16 cellular contexts compared by ENCODE assay signal in genomic region chr10:30893208-30893607, GRCh38.
DNase-seq lines count a peak whose midpoint lies in the region; ATAC-seq, FAIRE-seq and TF ChIP-seq lines count a peak whose summit lies in the region.
"Had no signal": no experiment of that assay in that cellular context is flagged by ENCODE, and none has a peak within 500 bp of the region (broad histone marks: within the 10 kb centered on the region; RNA-seq: fewer than 3 reads in every experiment).

No MANE protein-coding gene starts in this region.

- ATAC-seq in GM21390 (IDR thresholded peaks at IDR 0.05; ENCODE audit: unreplicated experiment) (no peak), omental fat pad (ENCODE audit: low FRiP score) (no peak), GM19467 (IDR thresholded peaks at IDR 0.05; ENCODE audit: unreplicated experiment) (no peak)

- H3K27ac Mint-ChIP-seq in HFFc6 = peak overlapping the region; percentile 36; the same call in 1 of the 2 replicates

- peak overlapping the region; percentile 9; the same call in 1 of the 2 replicates for H3K4me3 Mint-ChIP-seq in HFFc6

- H3K27me3 Mint-ChIP-seq in HFFc6 (ENCODE audit: insufficient read depth) = no peaks in the 10 kb centered on the region; the same call in 1 of the 2 replicates

- no peaks in the 10 kb centered on the region for H3K9me3 Mint-ChIP-seq in HFFc6

- FAIRE-seq in A204.1 (lab: Jason Lieb, UNC) = peak; percentile 34
- FAIRE-seq: GM12891 had no signal

- H3K4me3 ChIP-seq in fibroblast of villous mesenchyme (ENCODE audit: low read depth, low read length) = no peak overlapping the region

- peaks cover 5% of the 10 kb centered on the region; the same call in 1 of the 2 replicates for H3K36me3 Mint-ChIP-seq in HFFc6 (ENCODE audit: low read depth)

- DNase-seq in HFFc6 (peak; percentile 25), dermis blood vessel endothelial cell (peak; percentile 58), fibroblast of villous mesenchyme (ENCODE audit: low read depth) (peak; percentile 66), CD1c-positive myeloid dendritic cell (ENCODE audit: extremely low spot score) (no peak), omental fat pad (ENCODE audit: low spot score) (no peak)
- DNase-seq: C1 segment of cervical spinal cord, DMS153, Kasumi-1, NCI-H1417 treated with DMSO at 0.1 percent for 48 hours, NCI-H2029 treated with DMSO at 0.1 percent for 48 hours, NCI-H510A treated with DMSO at 0.1 percent for 48 hours, SHP77 treated with DMSO at 0.1 percent for 48 hours had no signal

- TF ChIP-seq CTCF in HFFc6 (IDR thresholded peaks at IDR 0.05) (no peak), fibroblast of villous mesenchyme (IDR thresholded peaks at IDR 0.05; ENCODE audit: insufficient read depth, low read depth, low read length) (no peak), omental fat pad (IDR thresholded peaks at IDR 0.05) (no peak)

- peaks cover 23% of the 10 kb centered on the region for H3K4me1 Mint-ChIP-seq in HFFc6 (ENCODE audit: low read depth)

Comparison
In these comparisons a context has a peak if more than half of its experiments do, and no peak if none do; other contexts are left out.
1. DNase-seq: peak in HFFc6 (single experiment), dermis blood vessel endothelial cell (single experiment) and fibroblast of villous mesenchyme (single experiment); none in CD1c-positive myeloid dendritic cell (single experiment) and omental fat pad (single experiment).